In genomic region chr11:34213366-34213765, GRCh38 we compare ENCODE assay signal across 21 cellular contexts.
DNase-seq lines count a peak whose midpoint lies in the region; ATAC-seq and TF ChIP-seq lines count a peak whose summit lies in the region.
"Had no signal": no experiment of that assay in that cellular context is flagged by ENCODE, and none has a peak within 500 bp of the region (broad histone marks: within the 10 kb centered on the region; RNA-seq: fewer than 3 reads in every experiment).

No MANE protein-coding gene starts in this region.

- H3K36me3 ChIP-seq in mammary epithelial cell (ENCODE audit: insufficient read depth, low read length) (no peaks in the 10 kb centered on the region), Panc1 (ENCODE audit: control insufficient read depth, insufficient read depth, low read length) (no peaks in the 10 kb centered on the region), HAP-1 (replicated peaks) (no peaks in the 10 kb centered on the region)
- H3K36me3 ChIP-seq: lower lobe of right lung, tibial nerve had no signal

- ATAC-seq in Panc1 (peak; percentile 73), HG03342 (IDR thresholded peaks at IDR 0.05; ENCODE audit: unreplicated experiment) (no peak)
- ATAC-seq: lower lobe of right lung had no signal

- TF ChIP-seq CTCF in mammary epithelial cell (conservative IDR thresholded peaks at IDR 0.05 in 1 of 2, IDR thresholded peaks at IDR 0.05 in 1 of 2; ENCODE audit: extremely low read depth in 1 of 2, insufficient read depth in 1 of 2, low read depth in 1 of 2, low read length in 2 of 2) (no peak), MCF 10A (IDR thresholded peaks at IDR 0.05; ENCODE audit: unreplicated experiment) (no peak), Panc1 (IDR thresholded peaks at IDR 0.05) (no peak)

- no peak overlapping the region for H3K4me2 ChIP-seq in mammary epithelial cell (ENCODE audit: insufficient read depth, low read depth, low read length)

- peak; percentile 78 for DNase-seq in mammary epithelial cell
- DNase-seq in MCF 10A (ENCODE audit: unreplicated experiment) = no peak
- DNase-seq in Panc1 (ENCODE audit: low read depth, low spot score) = no peak
- DNase-seq in epithelial cell of prostate (ENCODE audit: low read depth, low spot score) = peak; percentile 34
- no peak for DNase-seq in DMS 273 (lab: John Stamatoyannopoulos, UW; ENCODE audit: unreplicated experiment)
- DNase-seq in caudate nucleus (lab: John Stamatoyannopoulos, UW) = no peak
- DNase-seq in HAP-1 (ENCODE audit: low spot score in 2 of 2) = no peak
- DNase-seq: activated CD8-positive, alpha-beta memory T cell treated with anti-CD3 and anti-CD28 coated beads, Interleukin-2, amount 50 U/mL, for 48 hours; activated effector memory CD4-positive, alpha-beta T cell treated with anti-CD3 and anti-CD28 coated beads, Interleukin-2, amount 50 U/mL, for 16 hours; amniotic stem cell; CD4-positive, alpha-beta T cell; foreskin melanocyte; hippocampal formation; lower lobe of right lung; NCI-H2029 treated with DMSO at 0.1 percent for 48 hours; psoas muscle; stimulated activated CD4-positive, alpha-beta T cell treated with anti-CD3 and anti-CD28 coated beads, Interleukin-4, amount 100 ng/mL, for 24 hours had no signal

- H3K27me3 ChIP-seq in mammary epithelial cell (ENCODE audit: insufficient read depth, low read length) (no peaks in the 10 kb centered on the region), Panc1 (ENCODE audit: control insufficient read depth, insufficient read depth, low read length) (no peaks in the 10 kb centered on the region), HAP-1 (ENCODE audit: low read depth) (no peaks in the 10 kb centered on the region)
- H3K27me3 ChIP-seq: tibial nerve had no signal

- H2AFZ ChIP-seq in mammary epithelial cell (ENCODE audit: low read depth, low read length) = no peak overlapping the region

- H3K79me2 ChIP-seq in mammary epithelial cell (ENCODE audit: insufficient read depth, low read length) = no peaks in the 10 kb centered on the region

- dilution Hi-C loops in mammary epithelial cell (cut with HindIII; ENCODE audit: low sequenced_read_pairs) = no loop called here

- H3K27me3 Mint-ChIP-seq in MCF 10A (ENCODE audit: insufficient read depth, unreplicated experiment) = no peaks in the 10 kb centered on the region
- H3K27me3 Mint-ChIP-seq: CD4-positive, alpha-beta T cell had no signal

- in situ Hi-C loops in mammary epithelial cell (cut with MboI; ENCODE audit: low sequenced_read_pairs in 2 of 2) (no loop called here), Panc1 (cut with HindIII; ENCODE audit: low pct_unique_long_range_greater_than_20kb, low sequenced_read_pairs) (no loop called here), HAP-1 (cut with MboI; ENCODE audit: low sequenced_read_pairs) (no loop called here)

- peaks cover 6% of the 10 kb centered on the region for H3K36me3 Mint-ChIP-seq in MCF 10A (ENCODE audit: insufficient read depth, unreplicated experiment)

- H3K4me3 ChIP-seq in mammary epithelial cell (replicated peaks in 1 of 3; ENCODE audit: insufficient read depth in 1 of 3, low read depth in 2 of 3, low read length in 3 of 3) = no peak overlapping the region
- no peak overlapping the region for H3K4me3 ChIP-seq in Panc1 (ENCODE audit: low read depth in 2 of 2, low read length in 2 of 2)
- no peak overlapping the region for H3K4me3 ChIP-seq in HAP-1
- H3K4me3 ChIP-seq: lower lobe of right lung, psoas muscle, tibial nerve had no signal

- H3K9me3 Mint-ChIP-seq in MCF 10A (ENCODE audit: unreplicated experiment) = no peaks in the 10 kb centered on the region
- H3K9me3 Mint-ChIP-seq: CD4-positive, alpha-beta T cell; stimulated activated naive CD8-positive, alpha-beta T cell treated with anti-CD3 and anti-CD28 coated beads, Interleukin-15, Interleukin-2, amounts not matched to agents 100 ng/mL and 50 ng/mL, for 24 hours had no signal

- H3K9me3 ChIP-seq in mammary epithelial cell (replicated peaks; ENCODE audit: insufficient read depth, low read length) (no peaks in the 10 kb centered on the region), Panc1 (ENCODE audit: control insufficient read depth, insufficient read depth, low read depth, low read length) (no peaks in the 10 kb centered on the region), HAP-1 (no peaks in the 10 kb centered on the region)
- H3K9me3 ChIP-seq: lower lobe of right lung, psoas muscle, tibial nerve had no signal

- no peak overlapping the region for H3K27ac Mint-ChIP-seq in MCF 10A (ENCODE audit: low read depth, unreplicated experiment)
- H3K27ac Mint-ChIP-seq: CD4-positive, alpha-beta T cell had no signal

- H3K27ac ChIP-seq in mammary epithelial cell (ENCODE audit: insufficient read depth, low read depth, low read length) (no peak overlapping the region), Panc1 (ENCODE audit: low read length) (peak overlapping the region; percentile 14; the same call in 1 of the 2 replicates), epithelial cell of prostate (no peak overlapping the region), caudate nucleus (ENCODE audit: low read depth, low read length) (no peak overlapping the region)
- H3K27ac ChIP-seq: lower lobe of right lung, psoas muscle, VCaP had no signal

- POLR2A ChIA-PET in MCF 10A (lab: Yijun Ruan, JAX) (interaction anchor here (2.8 kb wide), 1 partner anchor 20 kb away, joined by 10 read pairs; no protein-coding TSS in a partner anchor), Panc1 (lab: Charles Lee) (no interaction called here)

- no peak overlapping the region for H3K9ac ChIP-seq in mammary epithelial cell (ENCODE audit: insufficient read depth, low read length)

- H4K20me1 ChIP-seq in mammary epithelial cell (ENCODE audit: insufficient read depth, low read length) = no peaks in the 10 kb centered on the region

- H3K4me3 Mint-ChIP-seq in MCF 10A (ENCODE audit: unreplicated experiment) = no peak overlapping the region
- H3K4me3 Mint-ChIP-seq: CD4-positive, alpha-beta T cell; stimulated activated naive CD8-positive, alpha-beta T cell treated with anti-CD3 and anti-CD28 coated beads, Interleukin-15, Interleukin-2, amounts not matched to agents 100 ng/mL and 50 ng/mL, for 24 hours had no signal

- intact Hi-C loops in mammary epithelial cell (cut with micrococcal nuclease) (no loop called here), MCF 10A (cut with micrococcal nuclease) (no loop called here), Panc1 (cut with micrococcal nuclease; ENCODE audit: unreplicated experiment) (no loop called here)

- peaks cover 16% of the 10 kb centered on the region for H3K4me1 ChIP-seq in mammary epithelial cell (ENCODE audit: insufficient read depth, low read length)
- peaks cover 39% of the 10 kb centered on the region for H3K4me1 ChIP-seq in Panc1 (ENCODE audit: control insufficient read depth, insufficient read depth, low read length)
- H3K4me1 ChIP-seq in HAP-1 = no peaks in the 10 kb centered on the region
- H3K4me1 ChIP-seq: lower lobe of right lung had no signal

- BruUV-seq in mammary epithelial cell (replicated peaks; lab: Mats Ljungman, UMichigan) (no TSS peak), MCF 10A (replicated peaks; lab: Mats Ljungman, UMichigan) (no TSS peak), Panc1 (replicated peaks; lab: Mats Ljungman, UMichigan) (no TSS peak)

- CTCF ChIA-PET in mammary epithelial cell (lab: Charles Lee; ENCODE audit: low non-redundant PET) (no interaction called here), MCF 10A (lab: Yijun Ruan, JAX) (no interaction called here), Panc1 (lab: Charles Lee) (no interaction called here)

- H3K4me1 Mint-ChIP-seq in MCF 10A (ENCODE audit: insufficient read depth, unreplicated experiment) = peaks cover 12% of the 10 kb centered on the region

- 88% methylated on average over 4 of the region's 5 CpGs for WGBS in mammary epithelial cell (ENCODE audit: low coverage, missing lambda C conversion rate)

Comparison
In these comparisons a context has a peak if more than half of its experiments do, and no peak if none do; other contexts are left out.
1. DNase-seq: peak in mammary epithelial cell (single experiment) and epithelial cell of prostate (single experiment); none in MCF 10A (single experiment), Panc1 (single experiment), DMS 273 (single experiment), caudate nucleus (0 of 61) and HAP-1 (0 of 2).